8 cellular contexts compared by ENCODE assay signal in genomic region chr9:37902804-37903580, GRCh38. TPM values are rescaled to one million over a fixed set of nuclear protein-coding genes. Genes with fewer than 3 reads are reported as not detected.
DNase-seq lines count a peak whose midpoint lies in the region; ATAC-seq and TF ChIP-seq lines count a peak whose summit lies in the region.

No MANE protein-coding gene starts in this region.

- peak overlapping the region; percentile 93 for H3K27ac ChIP-seq in RWPE1

- H3K4me3 ChIP-seq in epithelial cell of esophagus (ENCODE audit: low read length) = peak overlapping the region; percentile 85

- peaks cover 11% of the 10 kb centered on the region for H3K36me3 Mint-ChIP-seq in activated CD8-positive, alpha-beta memory T cell treated with anti-CD3 and anti-CD28 coated beads, Interleukin-2, amount 10 ng/mL, durations not matched to agents 7 days and 5 days
- peaks cover 13% of the 10 kb centered on the region for H3K36me3 Mint-ChIP-seq in nephron progenitor cell (ENCODE audit: low read depth)

- CTCF ChIA-PET in activated CD8-positive, alpha-beta memory T cell treated with anti-CD3 and anti-CD28 coated beads, Interleukin-2, amount 10 ng/mL, durations not matched to agents 7 days and 5 days (lab: Charles Lee) = interaction anchor here (0.8 to 3.2 kb wide), 11 partner anchors 9 to 313 kb away, joined by 3 to 14 read pairs (median 4); partner anchors contain the start of gene SHB
- CTCF ChIA-PET in RWPE1 (lab: Yijun Ruan, JAX) = interaction anchor here (0.5 to 1.7 kb wide), 5 partner anchors 10 to 306 kb away, joined by 3 to 5 read pairs (median 3); no protein-coding TSS in a partner anchor

- peak overlapping the region; percentile 82 for H3K27ac Mint-ChIP-seq in activated CD8-positive, alpha-beta memory T cell treated with anti-CD3 and anti-CD28 coated beads, Interleukin-2, amount 10 ng/mL, durations not matched to agents 7 days and 5 days
- H3K27ac Mint-ChIP-seq in nephron progenitor cell = peak overlapping the region; percentile 45

- DNase-seq in activated CD8-positive, alpha-beta memory T cell treated with anti-CD3 and anti-CD28 coated beads, Interleukin-2, amount 10 ng/mL, durations not matched to agents 7 days and 5 days = no peak
- DNase-seq in activated CD8-positive, alpha-beta memory T cell treated with anti-CD3 and anti-CD28 coated beads, Interleukin-2, amount 50 U/mL, for 48 hours = no peak
- DNase-seq in RWPE1 (ENCODE audit: low spot score) = peak; percentile 48
- peak; percentile 71 for DNase-seq in epithelial cell of esophagus (ENCODE audit: low read depth)
- no peak for DNase-seq in nephron progenitor cell
- no peak for DNase-seq in OCI-M2 (lab: John Stamatoyannopoulos, UW; ENCODE audit: unreplicated experiment)

- peak; percentile 10 for ATAC-seq in activated CD8-positive, alpha-beta memory T cell treated with anti-CD3 and anti-CD28 coated beads, Interleukin-2, amount 10 ng/mL, durations not matched to agents 7 days and 5 days
- ATAC-seq in HG02870 (IDR thresholded peaks at IDR 0.05; ENCODE audit: unreplicated experiment) (peak; percentile 8), HG03108 (IDR thresholded peaks at IDR 0.05; ENCODE audit: unreplicated experiment) (no peak)

- TF ChIP-seq CTCF in RWPE1 (conservative IDR thresholded peaks at IDR 0.05; ENCODE audit: low read depth) (no peak), epithelial cell of esophagus (IDR thresholded peaks at IDR 0.05; ENCODE audit: insufficient read depth, low read depth, low read length, missing control alignments) (no peak), nephron progenitor cell (IDR thresholded peaks at IDR 0.05) (no peak)

- peak overlapping the region; percentile 79 for H3K4me3 Mint-ChIP-seq in activated CD8-positive, alpha-beta memory T cell treated with anti-CD3 and anti-CD28 coated beads, Interleukin-2, amount 10 ng/mL, durations not matched to agents 7 days and 5 days
- H3K4me3 Mint-ChIP-seq in nephron progenitor cell = peak overlapping the region; percentile 90

- no peaks in the 10 kb centered on the region for H3K27me3 Mint-ChIP-seq in activated CD8-positive, alpha-beta memory T cell treated with anti-CD3 and anti-CD28 coated beads, Interleukin-2, amount 10 ng/mL, durations not matched to agents 7 days and 5 days
- peaks cover 8% of the 10 kb centered on the region for H3K27me3 Mint-ChIP-seq in nephron progenitor cell (ENCODE audit: low read depth, poor library complexity)

- POLR2A ChIA-PET in RWPE1 (lab: Yijun Ruan, JAX; ENCODE audit: low non-redundant PET) = no interaction called here

- H3K4me1 Mint-ChIP-seq in activated CD8-positive, alpha-beta memory T cell treated with anti-CD3 and anti-CD28 coated beads, Interleukin-2, amount 10 ng/mL, durations not matched to agents 7 days and 5 days = peaks cover 23% of the 10 kb centered on the region
- H3K4me1 Mint-ChIP-seq in nephron progenitor cell = peaks cover 39% of the 10 kb centered on the region

- H3K9me3 Mint-ChIP-seq in activated CD8-positive, alpha-beta memory T cell treated with anti-CD3 and anti-CD28 coated beads, Interleukin-2, amount 10 ng/mL, durations not matched to agents 7 days and 5 days (ENCODE audit: low read depth) = no peaks in the 10 kb centered on the region
- no peaks in the 10 kb centered on the region for H3K9me3 Mint-ChIP-seq in nephron progenitor cell

RNA-seq across cellular contexts. Expression of gene SLC25A51, which starts 0.9 kb away (rescaled TPM):
- 10 to 100 TPM; 28.3 to 30.0 TPM for total RNA-seq in activated CD8-positive, alpha-beta memory T cell treated with anti-CD3 and anti-CD28 coated beads, Interleukin-2, amount 10 ng/mL, durations not matched to agents 7 days and 5 days

Comparison
In these comparisons a context has a peak if more than half of its experiments do, and no peak if none do; other contexts are left out.
1. DNase-seq: peak in RWPE1 (single experiment) and epithelial cell of esophagus (single experiment); none in activated CD8-positive, alpha-beta memory T cell treated with anti-CD3 and anti-CD28 coated beads, Interleukin-2, amount 10 ng/mL, durations not matched to agents 7 days and 5 days (single experiment), activated CD8-positive, alpha-beta memory T cell treated with anti-CD3 and anti-CD28 coated beads, Interleukin-2, amount 50 U/mL, for 48 hours (single experiment), nephron progenitor cell (single experiment) and OCI-M2 (single experiment).